Comparison of ENCODE assay signal across 8 cellular contexts in the genomic region with DNA sequence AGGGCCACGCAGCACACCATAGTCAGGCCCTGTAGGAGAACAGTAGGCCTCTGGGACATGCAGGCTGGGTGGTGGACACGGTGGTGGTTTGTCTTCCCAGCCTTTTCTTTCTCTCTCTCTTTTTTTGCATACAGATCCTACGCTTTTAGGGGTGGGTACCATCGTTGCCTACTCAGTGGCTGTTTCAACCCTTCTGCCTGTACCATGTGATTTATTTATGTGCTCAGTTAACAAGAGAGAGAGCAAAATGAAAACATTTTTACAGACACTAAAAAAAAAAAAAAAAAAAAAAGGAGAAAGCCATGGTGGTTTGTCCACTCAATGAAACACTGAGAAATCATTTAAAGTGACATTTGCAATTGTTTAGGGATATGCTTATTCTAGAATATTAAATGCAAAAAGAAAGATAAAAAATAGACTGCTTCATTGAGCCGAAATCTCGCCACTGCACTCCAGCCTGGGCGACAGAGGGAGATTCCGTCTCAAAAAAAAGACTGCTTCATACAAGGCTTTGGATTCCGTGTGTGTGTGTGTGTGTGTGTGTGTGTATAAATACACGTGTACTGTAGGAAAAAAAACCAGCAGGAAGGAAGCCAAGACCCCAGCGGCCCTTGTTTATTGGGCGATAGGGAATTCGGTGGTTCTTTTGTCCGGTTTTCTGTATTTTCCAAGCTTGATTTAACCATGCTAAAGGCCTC. TPM values are rescaled to one million over a fixed set of nuclear protein-coding genes. Genes with fewer than 3 reads are reported as not detected.
DNase-seq lines count a peak whose midpoint lies in the region; ATAC-seq and TF ChIP-seq lines count a peak whose summit lies in the region.

No MANE protein-coding gene starts in this region.

- TF ChIP-seq CTCF in heart left ventricle (IDR thresholded peaks at IDR 0.05): no peak
- no peak for TF ChIP-seq CTCF in astrocyte of the spinal cord (IDR thresholded peaks at IDR 0.05; ENCODE audit: low read depth, low read length)
- TF ChIP-seq CTCF in suprapubic skin (IDR thresholded peaks at IDR 0.05): no peak

- H3K4me1 ChIP-seq in heart left ventricle (peaks cover 0 to 56% (median 30%) of the 10 kb centered on the region in 12 donors), suprapubic skin (peaks cover 52% of the 10 kb centered on the region)

- H3K9me3 ChIP-seq in heart left ventricle (no peaks in the 10 kb centered on the region), suprapubic skin (no peaks in the 10 kb centered on the region)

- TF ChIP-seq POLR2A in heart left ventricle (IDR thresholded peaks at IDR 0.05) (no peak), suprapubic skin (IDR thresholded peaks at IDR 0.05) (no peak)

- H3K4me3 ChIP-seq in heart left ventricle (peak overlapping the region; percentile 27 to 74 (median 56)), astrocyte of the spinal cord (ENCODE audit: low read depth, low read length) (peak overlapping the region; percentile 58), suprapubic skin (peak overlapping the region; percentile 55)

- intact Hi-C loops in heart left ventricle (cut with DNase I): loop anchor here in 8 of 10 donors (5.0 to 10.0 kb wide), 12 partner anchors 46 to 611 kb away; partner anchors contain the start of genes DYNC1H1 (in 5 of the 8), CINP (in 2 of the 8), HSP90AA1 (in 2 of the 8) and TECPR2 (in 2 of the 8)
- intact Hi-C loops in left ventricle myocardium superior (cut with micrococcal nuclease): no loop called here

- H3K27ac ChIP-seq in heart left ventricle (peak overlapping the region; percentile 15 to 97 (median 93)), suprapubic skin (peak overlapping the region; percentile 75)

- H3K36me3 ChIP-seq in heart left ventricle: no peaks in the 10 kb centered on the region
- H3K36me3 ChIP-seq in suprapubic skin: no peaks in the 10 kb centered on the region

- ATAC-seq in heart left ventricle: no peak
- ATAC-seq in left ventricle myocardium superior: no peak

- TF ChIP-seq EP300 in suprapubic skin (IDR thresholded peaks at IDR 0.05): no peak

- DNase-seq in heart left ventricle: peak in 4 of 5 donors; percentile 31 to 64 (median 52)
- no peak for DNase-seq in left ventricle myocardium superior
- DNase-seq in NCI-H69 (lab: John Stamatoyannopoulos, UW): peak; percentile 79
- no peak for DNase-seq in astrocyte of the spinal cord (ENCODE audit: low read depth, low spot score)
- DNase-seq in left kidney (ENCODE audit: low read depth, low spot score): peak; percentile 79
- no peak for DNase-seq in suprapubic skin (ENCODE audit: low spot score in 2 of 2)
- no peak for DNase-seq in activated gamma-delta T cell treated with Interleukin-2 at 50 U/mL for 16 hours
- DNase-seq in NCI-H510A (lab: John Stamatoyannopoulos, UW): no peak

- H3K27me3 ChIP-seq in heart left ventricle (no peaks in the 10 kb centered on the region), suprapubic skin (no peaks in the 10 kb centered on the region)

- in situ Hi-C loops in astrocyte of the spinal cord (cut with HindIII; ENCODE audit: low sequenced_read_pairs): no loop called here

- WGBS in heart left ventricle, 4 donors: 21 to 23% (median 23%) methylated on average over 14 of the region's 14 CpGs
- WGBS in suprapubic skin: 16% methylated on average over 14 of the region's 14 CpGs

RNA-seq across cellular contexts. Expression of gene ZNF839, which starts 3.3 kb away (rescaled TPM):
- total RNA-seq in heart left ventricle: 10 to 100 TPM in 2 of 9 donors, 1 to 10 TPM in 7; 4.8 to 12.3 (median 8.9) TPM
- 1 to 10 TPM; 4.3 to 7.1 TPM for polyA plus RNA-seq in heart left ventricle
- 7.4 TPM for total RNA-seq in left ventricle myocardium superior
- 10 to 100 TPM in 3 of 4 donors, 1 to 10 TPM in 1; 9.2 to 41.0 (median 17.7) TPM for total RNA-seq in suprapubic skin

RNA-seq across cellular contexts. Expression of gene MOK, which starts 11.2 kb away (rescaled TPM):
- total RNA-seq in heart left ventricle (10 to 100 TPM in 6 of 9 donors, 1 to 10 TPM in 3; 8.7 to 14.4 (median 12.7) TPM), left ventricle myocardium superior (10.9 TPM), suprapubic skin (10 to 100 TPM; 13.0 to 25.4 (median 17.0) TPM)
- polyA plus RNA-seq in heart left ventricle: 10 to 100 TPM in 1 of 2 donors, 1 to 10 TPM in 1; 10.0 to 18.1 TPM

RNA-seq across cellular contexts. Expression of gene CINP, which starts 46.5 kb away (rescaled TPM):
- total RNA-seq in heart left ventricle: 10 to 100 TPM; 26.4 to 40.0 (median 33.8) TPM
- 10 to 100 TPM; 40.5 to 51.6 TPM for polyA plus RNA-seq in heart left ventricle
- 33.7 TPM for total RNA-seq in left ventricle myocardium superior
- total RNA-seq in suprapubic skin: 10 to 100 TPM; 28.3 to 35.1 (median 29.4) TPM

RNA-seq across cellular contexts. Expression of gene TECPR2, which starts 46.5 kb away (rescaled TPM):
- total RNA-seq in heart left ventricle (10 to 100 TPM; 16.8 to 30.6 (median 27.8) TPM), left ventricle myocardium superior (22.5 TPM), suprapubic skin (10 to 100 TPM; 12.1 to 22.6 (median 16.8) TPM)
- polyA plus RNA-seq in heart left ventricle: 10 to 100 TPM in 1 of 2 donors, 1 to 10 TPM in 1; 9.9 to 15.8 TPM

Comparison
In these comparisons a context has a peak if more than half of its experiments do, and no peak if none do; other contexts are left out.
1. DNase-seq: peak in heart left ventricle (4 of 5), NCI-H69 (single experiment) and left kidney (single experiment); none in left ventricle myocardium superior (single experiment), astrocyte of the spinal cord (single experiment), suprapubic skin (0 of 2), activated gamma-delta T cell treated with Interleukin-2 at 50 U/mL for 16 hours (single experiment) and NCI-H510A (single experiment).
2. Peak in every context shown above with its lines, with median percentiles within 50 percentile points of each other: H3K4me3 ChIP-seq.